ENCODE assay signal across 18 cellular contexts in the genomic region with DNA sequence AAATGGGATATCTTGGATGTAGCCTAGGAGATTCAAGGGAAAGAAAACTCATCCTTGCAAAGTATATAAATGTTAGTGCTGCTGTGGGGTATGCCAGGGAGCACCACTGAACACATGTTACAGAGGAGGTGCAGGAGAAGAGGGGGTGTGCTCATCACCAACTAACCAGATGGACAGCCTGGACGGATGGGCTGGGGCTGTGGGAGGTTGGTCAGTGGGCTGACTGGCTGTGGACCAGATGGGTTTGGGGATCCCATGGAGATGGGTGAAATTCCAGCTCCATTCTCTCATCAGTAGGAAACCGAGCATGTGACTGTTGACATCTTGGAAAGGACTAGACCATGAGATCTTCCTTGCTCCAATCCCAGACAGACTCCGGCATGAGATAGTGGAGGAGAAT.
DNase-seq lines count a peak whose midpoint lies in the region; ATAC-seq and TF ChIP-seq lines count a peak whose summit lies in the region.
"Had no signal": no experiment of that assay in that cellular context is flagged by ENCODE, and none has a peak within 500 bp of the region (broad histone marks: within the 10 kb centered on the region; RNA-seq: fewer than 3 reads in every experiment).

No MANE protein-coding gene starts in this region.

- no peak overlapping the region for H2BK12ac ChIP-seq in H9 (ENCODE audit: insufficient read length, low read depth, low read length)

- H3K18ac ChIP-seq in H9 (ENCODE audit: insufficient read length, low read depth, low read length): no peak overlapping the region

- no peaks in the 10 kb centered on the region for H3K23me2 ChIP-seq in H9 (ENCODE audit: insufficient read length, low read depth, low read length, poor library complexity, severe bottlenecking)

- no peak overlapping the region for H3K9ac ChIP-seq in H9 (ENCODE audit: extremely low read depth, insufficient read length, low read length)
- H3K9ac ChIP-seq: BLaER1 had no signal

- no peak overlapping the region for H3K4me2 ChIP-seq in H9 (ENCODE audit: insufficient read depth, insufficient read length, low read length)
- H3K4me2 ChIP-seq: BLaER1 had no signal

- peak; percentile 1 for DNase-seq in T-helper 2 cell treated with Interferon-gamma antibody and Interleukin-4, amounts not matched to agents 5 μg/mL and 100 μg/mL, for 36 hours (ENCODE audit: low spot score)
- DNase-seq in T-helper 2 cell: no peak
- DNase-seq in AG20443 (ENCODE audit: low spot score): peak; percentile 1
- DNase-seq in H9: no peak
- DNase-seq in islet precursor cell: peak; percentile 28
- no peak for DNase-seq in glutamatergic neuron
- DNase-seq in activated naive CD4-positive, alpha-beta T cell treated with Interleukin-2 at 50 U/mL for 16 hours: no peak
- DNase-seq: CD8-positive, alpha-beta memory T cell; HFFc6; KG1; NCI-H1105 treated with DMSO at 0.1 percent for 48 hours; NCI-H1694; NCI-H510A; NCI-H748 treated with DMSO at 0.1 percent for 48 hours; NK-92 treated with Interleukin-12 subunit alpha and Interleukin-12 subunit beta, amount 100 ng/mL, for 24 hours had no signal

- H3T11ph ChIP-seq in H9 (ENCODE audit: low read length): no peak overlapping the region

- no peak overlapping the region for H2AK5ac ChIP-seq in H9 (ENCODE audit: insufficient read length, low read length)

- peak overlapping the region; percentile 41 for H2BK120ac ChIP-seq in H9 (ENCODE audit: low read depth, low read length, poor library complexity, severe bottlenecking)

- H3K14ac ChIP-seq in H9 (ENCODE audit: insufficient read depth, low read length): no peak overlapping the region

- WGBS in H9 (ENCODE audit: extremely low coverage, insufficient read length, low lambda C conversion rate): no CpG with 5 or more reads among the region's 3 CpGs

- no peaks in the 10 kb centered on the region for H3K9me3 ChIP-seq in H9 (ENCODE audit: control insufficient read depth, low read depth, low read length)
- H3K9me3 ChIP-seq: BLaER1 had no signal

- ATAC-seq in HG02623 (IDR thresholded peaks at IDR 0.05; ENCODE audit: unreplicated experiment): no peak
- ATAC-seq: Right ventricle myocardium inferior had no signal

- H3K36me3 Mint-ChIP-seq in T-helper 2 cell treated with Interferon-gamma antibody and Interleukin-4, amounts not matched to agents 5 μg/mL and 100 μg/mL, for 36 hours (ENCODE audit: low read depth): no peaks in the 10 kb centered on the region
- H3K36me3 Mint-ChIP-seq in H9 (ENCODE audit: insufficient read depth in 1 of 3, low read depth in 3 of 3) (no peaks in the 10 kb centered on the region), glutamatergic neuron (ENCODE audit: unreplicated experiment) (no peaks in the 10 kb centered on the region)
- H3K36me3 Mint-ChIP-seq: CD8-positive, alpha-beta memory T cell had no signal

- H3K9me3 Mint-ChIP-seq in T-helper 2 cell treated with Interferon-gamma antibody and Interleukin-4, amounts not matched to agents 5 μg/mL and 100 μg/mL, for 36 hours: no peaks in the 10 kb centered on the region
- no peaks in the 10 kb centered on the region for H3K9me3 Mint-ChIP-seq in H9
- H3K9me3 Mint-ChIP-seq in glutamatergic neuron (ENCODE audit: unreplicated experiment): peaks cover 1% of the 10 kb centered on the region

- no peaks in the 10 kb centered on the region for H3K79me2 ChIP-seq in H9 (ENCODE audit: insufficient read depth, low read length)

- peak overlapping the region; percentile 9 for H3K27ac Mint-ChIP-seq in T-helper 2 cell treated with Interferon-gamma antibody and Interleukin-4, amounts not matched to agents 5 μg/mL and 100 μg/mL, for 36 hours
- no peak overlapping the region; a peak in 1 of 7 replicates for H3K27ac Mint-ChIP-seq in H9
- no peak overlapping the region for H3K27ac Mint-ChIP-seq in glutamatergic neuron (ENCODE audit: unreplicated experiment)
- H3K27ac Mint-ChIP-seq: CD8-positive, alpha-beta memory T cell; HFFc6 had no signal

- H3K27ac ChIP-seq in H9 (ENCODE audit: insufficient read length, low read depth, low read length): no peak overlapping the region
- H3K27ac ChIP-seq: BLaER1 had no signal

- no peak overlapping the region for H3K23ac ChIP-seq in H9 (ENCODE audit: insufficient read length, low read depth, low read length)

- no peak overlapping the region for H2BK5ac ChIP-seq in H9 (ENCODE audit: insufficient read length, low read length)

- H2AFZ ChIP-seq in H9 (ENCODE audit: low read length): no peak overlapping the region

- TF ChIP-seq CTCF in H9 (conservative IDR thresholded peaks at IDR 0.05): no peak
- no peak for TF ChIP-seq CTCF in glutamatergic neuron (IDR thresholded peaks at IDR 0.05; ENCODE audit: partially characterized antibody, unreplicated experiment)

- H3K4me1 Mint-ChIP-seq in T-helper 2 cell treated with Interferon-gamma antibody and Interleukin-4, amounts not matched to agents 5 μg/mL and 100 μg/mL, for 36 hours (ENCODE audit: low read depth): peaks cover 57% of the 10 kb centered on the region
- H3K4me1 Mint-ChIP-seq in H9 (no peaks in the 10 kb centered on the region), glutamatergic neuron (ENCODE audit: low read depth, unreplicated experiment) (no peaks in the 10 kb centered on the region)

- no peaks in the 10 kb centered on the region for H3K4me1 ChIP-seq in H9 (ENCODE audit: insufficient read depth, low read length)
- H3K4me1 ChIP-seq: BLaER1 had no signal

- no peaks in the 10 kb centered on the region for H3K79me1 ChIP-seq in H9 (ENCODE audit: insufficient read depth, low read depth, low read length, poor library complexity, severe bottlenecking)

- H2BK20ac ChIP-seq in H9 (ENCODE audit: low read depth, low read length, poor library complexity, severe bottlenecking): no peak overlapping the region

- no peak overlapping the region for H3K4ac ChIP-seq in H9 (ENCODE audit: low read depth, low read length)

- no peak overlapping the region for H4K5ac ChIP-seq in H9 (ENCODE audit: insufficient read length, low read depth, low read length)

- no peaks in the 10 kb centered on the region for H3K27me3 ChIP-seq in H9 (ENCODE audit: insufficient read depth, low read length)
- H3K27me3 ChIP-seq: BLaER1 had no signal

- no peak overlapping the region for H4K8ac ChIP-seq in H9 (replicated peaks; ENCODE audit: insufficient read length, low read depth, low read length)

- H4K20me1 ChIP-seq in H9 (ENCODE audit: control insufficient read depth, insufficient read depth, insufficient read length): no peaks in the 10 kb centered on the region
- H4K20me1 ChIP-seq: BLaER1 had no signal

- no peak overlapping the region for H3K56ac ChIP-seq in H9 (ENCODE audit: insufficient read length, low read depth, low read length)

- H3K27me3 Mint-ChIP-seq in T-helper 2 cell treated with Interferon-gamma antibody and Interleukin-4, amounts not matched to agents 5 μg/mL and 100 μg/mL, for 36 hours (ENCODE audit: low read depth): peaks cover 5% of the 10 kb centered on the region
- peaks cover 15% of the 10 kb centered on the region for H3K27me3 Mint-ChIP-seq in H9 (ENCODE audit: low read depth)
- peaks cover 9% of the 10 kb centered on the region for H3K27me3 Mint-ChIP-seq in glutamatergic neuron (ENCODE audit: unreplicated experiment)

- H3K4me3 Mint-ChIP-seq in T-helper 2 cell treated with Interferon-gamma antibody and Interleukin-4, amounts not matched to agents 5 μg/mL and 100 μg/mL, for 36 hours: peak overlapping the region; percentile 22
- H3K4me3 Mint-ChIP-seq in H9 (no peak overlapping the region), glutamatergic neuron (ENCODE audit: unreplicated experiment) (no peak overlapping the region)
- H3K4me3 Mint-ChIP-seq: CD8-positive, alpha-beta memory T cell; HFFc6 had no signal

- H4K91ac ChIP-seq in H9 (ENCODE audit: insufficient read length, low read depth, low read length): no peak overlapping the region

- no peak overlapping the region for H2BK15ac ChIP-seq in H9 (ENCODE audit: low read depth, low read length)

Comparison
In these comparisons a context has a peak if more than half of its experiments do, and no peak if none do; other contexts are left out.
1. DNase-seq: peak in T-helper 2 cell treated with Interferon-gamma antibody and Interleukin-4, amounts not matched to agents 5 μg/mL and 100 μg/mL, for 36 hours (single experiment), AG20443 (single experiment) and islet precursor cell (single experiment); none in T-helper 2 cell (0 of 5), H9 (single experiment), glutamatergic neuron (single experiment) and activated naive CD4-positive, alpha-beta T cell treated with Interleukin-2 at 50 U/mL for 16 hours (single experiment).